Comparison of ENCODE assay signal across 26 cellular contexts in genomic region chr6:17220511-17220910, GRCh38.
DNase-seq lines count a peak whose midpoint lies in the region; ATAC-seq, FAIRE-seq and TF ChIP-seq lines count a peak whose summit lies in the region.
"Had no signal": no experiment of that assay in that cellular context is flagged by ENCODE, and none has a peak within 500 bp of the region (broad histone marks: within the 10 kb centered on the region; RNA-seq: fewer than 3 reads in every experiment).

No MANE protein-coding gene starts in this region.

- 64 to 70% methylated on average over 3 to 8 of the region's 9 CpGs for WGBS in endodermal cell (ENCODE audit: insufficient coverage in 1 of 2, insufficient read length in 1 of 2), 2 experiments
- WGBS in small intestine, 3 donors = 44 to 68% (median 53%) methylated on average over 9 of the region's 9 CpGs

- TF ChIP-seq CTCF in PC-9 (conservative IDR thresholded peaks at IDR 0.05) = no peak
- no peak for TF ChIP-seq CTCF in endodermal cell (conservative IDR thresholded peaks at IDR 0.05)
- no peak for TF ChIP-seq CTCF in Peyer's patch (IDR thresholded peaks at IDR 0.05)

- H2AFZ ChIP-seq in ACC112 (ENCODE audit: low read length, unreplicated experiment) = peak overlapping the region; percentile 7
- no peak overlapping the region for H2AFZ ChIP-seq in PC-9
- H2AFZ ChIP-seq: GM23338 had no signal

- no peak for ATAC-seq in Right ventricle myocardium superior (ENCODE audit: poor library complexity)
- ATAC-seq: GM23338, HCT116 had no signal

- no peak overlapping the region for H3K27ac Mint-ChIP-seq in endodermal cell
- H3K27ac Mint-ChIP-seq: CD14-positive monocyte; CD4-positive, alpha-beta T cell; CD8-positive, alpha-beta memory T cell; GM23338; H9 had no signal

- no peak overlapping the region for H3K9ac ChIP-seq in endodermal cell (ENCODE audit: extremely low read depth, low read length, poor library complexity, severe bottlenecking)
- H3K9ac ChIP-seq: BLaER1 treated with 17β-estradiol and CSF1 and Interleukin-3, amounts not matched to agents 10 nM and 100 nM had no signal

- H3K9me2 ChIP-seq in PC-9 (ENCODE audit: insufficient read depth) = no peaks in the 10 kb centered on the region

- H3K9me3 ChIP-seq in PC-9 (ENCODE audit: insufficient read depth, low read depth) (no peaks in the 10 kb centered on the region), endodermal cell (ENCODE audit: control insufficient read depth, low read length) (peaks cover 5% of the 10 kb centered on the region), small intestine (ENCODE audit: control insufficient read depth, low read depth) (no peaks in the 10 kb centered on the region), Peyer's patch (no peaks in the 10 kb centered on the region)
- H3K9me3 ChIP-seq: BE2C had no signal

- no peaks in the 10 kb centered on the region for H3K4me1 ChIP-seq in ACC112 (ENCODE audit: control insufficient read depth, insufficient read depth, low read length, unreplicated experiment)
- H3K4me1 ChIP-seq in PC-9 (replicated peaks; ENCODE audit: insufficient read depth) = no peaks in the 10 kb centered on the region
- peaks cover 6% of the 10 kb centered on the region for H3K4me1 ChIP-seq in endodermal cell (ENCODE audit: control insufficient read depth, insufficient read depth, low read length)
- H3K4me1 ChIP-seq in small intestine (ENCODE audit: control insufficient read depth in 2 of 2, insufficient read depth in 1 of 2, low read depth in 1 of 2, low read length in 1 of 2) = peaks cover 0 to 3% of the 10 kb centered on the region in 2 donors
- peaks cover 0 to 5% (median 0%) of the 10 kb centered on the region in 4 donors for H3K4me1 ChIP-seq in Peyer's patch
- H3K4me1 ChIP-seq: BE2C; BLaER1 treated with 17β-estradiol and CSF1 and Interleukin-3, amounts not matched to agents 10 nM and 100 nM had no signal

- H3K27me3 ChIP-seq in ACC112 (ENCODE audit: insufficient read depth, low read length) (peaks cover 10% of the 10 kb centered on the region; the same call in 1 of the 2 replicates), PC-9 (ENCODE audit: insufficient read depth, low read depth) (no peaks in the 10 kb centered on the region), endodermal cell (ENCODE audit: control insufficient read depth, insufficient read depth, low read length, poor library complexity, severe bottlenecking) (no peaks in the 10 kb centered on the region), small intestine (ENCODE audit: control insufficient read depth in 2 of 2, insufficient read depth in 2 of 2, low read length in 2 of 2) (no peaks in the 10 kb centered on the region), Peyer's patch (no peaks in the 10 kb centered on the region)
- H3K27me3 ChIP-seq: BE2C; BLaER1 treated with 17β-estradiol and CSF1 and Interleukin-3, amounts not matched to agents 10 nM and 100 nM had no signal

- TF ChIP-seq POLR2A in Peyer's patch (IDR thresholded peaks at IDR 0.05) = no peak

- intact Hi-C loops in PC-9 (cut with micrococcal nuclease; ENCODE audit: unreplicated experiment) (no loop called here), Right ventricle myocardium superior (cut with DNase I) (no loop called here)

- peaks cover 17% of the 10 kb centered on the region for H3K4me1 Mint-ChIP-seq in endodermal cell
- H3K4me1 Mint-ChIP-seq: CD14-positive monocyte; CD8-positive, alpha-beta memory T cell; GM23338; H9 had no signal

- CTCF ChIA-PET in PC-9 (lab: Charles Lee) = no interaction called here

- H3K4me3 ChIP-seq in ACC112 (ENCODE audit: low read depth, low read length) = no peak overlapping the region
- no peak overlapping the region for H3K4me3 ChIP-seq in PC-9
- no peak overlapping the region for H3K4me3 ChIP-seq in endodermal cell (ENCODE audit: low read length)
- H3K4me3 ChIP-seq in small intestine (ENCODE audit: low read depth in 1 of 2, low read length in 2 of 2) = no peak overlapping the region
- no peak overlapping the region for H3K4me3 ChIP-seq in Peyer's patch
- H3K4me3 ChIP-seq: BLaER1 treated with 17β-estradiol and CSF1 and Interleukin-3, amounts not matched to agents 10 nM and 100 nM; GM23338 had no signal

- H3K36me3 ChIP-seq in ACC112 (ENCODE audit: insufficient read depth, low read length) (no peaks in the 10 kb centered on the region), PC-9 (ENCODE audit: low read depth) (no peaks in the 10 kb centered on the region), endodermal cell (ENCODE audit: control insufficient read depth, insufficient read depth, low read length) (no peaks in the 10 kb centered on the region), small intestine (ENCODE audit: control insufficient read depth in 2 of 2, insufficient read depth in 2 of 2, low read length in 2 of 2) (no peaks in the 10 kb centered on the region), Peyer's patch (no peaks in the 10 kb centered on the region)
- H3K36me3 ChIP-seq: BE2C; BLaER1 treated with 17β-estradiol and CSF1 and Interleukin-3, amounts not matched to agents 10 nM and 100 nM had no signal

- no TSS peak for BruUV-seq in PC-9 (replicated peaks; lab: Mats Ljungman, UMichigan)

- no peaks in the 10 kb centered on the region for H4K20me1 ChIP-seq in PC-9 (ENCODE audit: insufficient read depth)
- H4K20me1 ChIP-seq: BLaER1 treated with 17β-estradiol and CSF1 and Interleukin-3, amounts not matched to agents 10 nM and 100 nM had no signal

- POLR2A ChIA-PET in PC-9 (lab: Charles Lee; ENCODE audit: unreplicated experiment) = no interaction called here

- H3K79me2 ChIP-seq in ACC112 (ENCODE audit: control insufficient read depth, insufficient read depth, low read length, unreplicated experiment) (no peaks in the 10 kb centered on the region), PC-9 (ENCODE audit: low read depth) (no peaks in the 10 kb centered on the region)

- DNase-seq in PC-9 (no peak), endodermal cell (peak; percentile 68), small intestine (peak; percentile 12), Peyer's patch (no peak), Right ventricle myocardium superior (no peak)
- no peak for DNase-seq in activated CD4-positive, alpha-beta T cell treated with anti-CD3 and anti-CD28 coated beads, Interleukin-2, amount 50 U/mL, for 48 hours
- DNase-seq: ACHN; AML-193; BE2C; Calu3; CD4-positive, alpha-beta T cell; CD8-positive, alpha-beta memory T cell; COR-L47; DMS53; DMS79 treated with DMSO at 0.1 percent for 48 hours; GF-D8; H9 had no signal

- H3F3A ChIP-seq in PC-9 (ENCODE audit: insufficient read depth, low read depth) = no peaks in the 10 kb centered on the region

- H3K27ac ChIP-seq in ACC112 (ENCODE audit: low read depth, low read length) (no peak overlapping the region), PC-9 (no peak overlapping the region), endodermal cell (ENCODE audit: low read depth, low read length) (no peak overlapping the region), small intestine (ENCODE audit: low read depth in 1 of 2, low read length in 1 of 2) (no peak overlapping the region), Peyer's patch (no peak overlapping the region)
- H3K27ac ChIP-seq: 22Rv1; BLaER1 treated with 17β-estradiol and CSF1 and Interleukin-3, amounts not matched to agents 10 nM and 100 nM had no signal

- H3K36me3 Mint-ChIP-seq in endodermal cell (ENCODE audit: low read depth) = no peaks in the 10 kb centered on the region
- H3K36me3 Mint-ChIP-seq: CD14-positive monocyte; CD8-positive, alpha-beta memory T cell had no signal

- H3K9me3 Mint-ChIP-seq in endodermal cell = peaks cover 28% of the 10 kb centered on the region

- H3K4me2 ChIP-seq in PC-9 = 0 out of 2 replicates have a peak overlapping the region, but pooled peaks have one; percentile 13
- H3K4me2 ChIP-seq: BLaER1 treated with 17β-estradiol and CSF1 and Interleukin-3, amounts not matched to agents 10 nM and 100 nM; GM23338 had no signal

- H3K27me3 Mint-ChIP-seq in endodermal cell (ENCODE audit: insufficient read depth) = no peaks in the 10 kb centered on the region

- H3K4me3 Mint-ChIP-seq in endodermal cell = no peak overlapping the region
- H3K4me3 Mint-ChIP-seq: CD14-positive monocyte; CD4-positive, alpha-beta T cell; CD8-positive, alpha-beta memory T cell; GM23338; H9 had no signal

- FAIRE-seq in small intestine (lab: Jason Lieb, UNC) = no peak
- FAIRE-seq: A204.1, GM12891, GM18507 had no signal

Comparison
In these comparisons a context has a peak if more than half of its experiments do, and no peak if none do; other contexts are left out.
1. DNase-seq: peak in endodermal cell (single experiment) and small intestine (single experiment); none in PC-9 (0 of 2), Peyer's patch (0 of 3), Right ventricle myocardium superior (single experiment) and activated CD4-positive, alpha-beta T cell treated with anti-CD3 and anti-CD28 coated beads, Interleukin-2, amount 50 U/mL, for 48 hours (0 of 2).